In the genomic region with DNA sequence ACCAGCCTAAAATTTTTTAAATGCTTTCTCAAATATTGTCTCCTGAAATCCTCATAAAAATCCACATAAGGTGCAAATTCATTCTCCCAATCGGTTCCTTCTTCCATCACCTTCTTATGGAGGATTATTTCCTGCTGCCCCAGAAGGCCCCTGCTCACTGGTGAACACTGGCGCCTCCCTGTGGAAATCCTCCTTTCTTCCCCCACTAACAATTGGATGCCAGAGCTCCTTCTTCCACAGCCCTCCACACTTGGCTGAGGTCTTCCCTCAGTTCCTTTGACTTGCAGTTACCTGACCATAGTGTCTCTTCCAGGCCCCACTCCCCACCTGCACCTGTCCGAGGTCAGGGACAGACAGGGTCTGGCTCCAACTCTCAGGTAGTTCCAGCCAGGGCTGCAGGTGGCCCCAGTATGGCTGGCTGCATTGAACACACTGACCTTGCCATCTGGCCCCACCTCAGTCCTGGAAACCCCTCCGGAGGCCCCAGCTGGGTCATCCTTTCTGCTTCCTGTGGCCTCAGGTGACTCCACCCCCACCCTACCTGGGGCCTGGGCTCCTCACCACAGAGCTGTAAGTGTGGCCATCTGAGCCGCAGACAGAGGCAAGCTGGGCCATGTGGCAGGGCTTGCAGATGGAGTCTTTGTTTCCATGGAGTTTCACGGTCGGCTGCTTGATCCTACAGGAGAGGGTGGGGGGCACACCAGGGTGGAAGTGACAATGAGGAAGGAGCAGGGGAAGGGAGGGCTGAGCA, we compare ENCODE assay signal across 1 cellular context.
TF ChIP-seq lines count a peak whose summit lies in the region.

No MANE protein-coding gene starts in this region.

TF ChIP-seq in SK-N-SH treated with all-trans-retinoic acid at 6 μM for 48 hours, 23 proteins besides CTCF, POLR2A, EP300 and RAD21 (continued from another document):
- TF ChIP-seq, protein P1, sequence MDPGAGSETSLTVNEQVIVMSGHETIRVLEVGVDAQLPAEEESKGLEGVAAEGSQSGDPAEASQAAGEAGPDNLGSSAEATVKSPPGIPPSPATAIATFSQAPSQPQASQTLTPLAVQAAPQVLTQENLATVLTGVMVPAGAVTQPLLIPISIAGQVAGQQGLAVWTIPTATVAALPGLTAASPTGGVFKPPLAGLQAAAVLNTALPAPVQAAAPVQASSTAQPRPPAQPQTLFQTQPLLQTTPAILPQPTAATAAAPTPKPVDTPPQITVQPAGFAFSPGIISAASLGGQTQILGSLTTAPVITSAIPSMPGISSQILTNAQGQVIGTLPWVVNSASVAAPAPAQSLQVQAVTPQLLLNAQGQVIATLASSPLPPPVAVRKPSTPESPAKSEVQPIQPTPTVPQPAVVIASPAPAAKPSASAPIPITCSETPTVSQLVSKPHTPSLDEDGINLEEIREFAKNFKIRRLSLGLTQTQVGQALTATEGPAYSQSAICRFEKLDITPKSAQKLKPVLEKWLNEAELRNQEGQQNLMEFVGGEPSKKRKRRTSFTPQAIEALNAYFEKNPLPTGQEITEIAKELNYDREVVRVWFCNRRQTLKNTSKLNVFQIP (CRISPR knock-in tag; IDR thresholded peaks at IDR 0.05; ENCODE audit: borderline replicate concordance, low read depth) = no peak
- TF ChIP-seq ZFP3 (CRISPR knock-in tag; IDR thresholded peaks at IDR 0.05) (no peak), PPARA (CRISPR knock-in tag; IDR thresholded peaks at IDR 0.05; ENCODE audit: borderline replicate concordance) (no peak), TOX (CRISPR knock-in tag; IDR thresholded peaks at IDR 0.05; ENCODE audit: borderline replicate concordance) (no peak)
- TF ChIP-seq, protein P2, sequence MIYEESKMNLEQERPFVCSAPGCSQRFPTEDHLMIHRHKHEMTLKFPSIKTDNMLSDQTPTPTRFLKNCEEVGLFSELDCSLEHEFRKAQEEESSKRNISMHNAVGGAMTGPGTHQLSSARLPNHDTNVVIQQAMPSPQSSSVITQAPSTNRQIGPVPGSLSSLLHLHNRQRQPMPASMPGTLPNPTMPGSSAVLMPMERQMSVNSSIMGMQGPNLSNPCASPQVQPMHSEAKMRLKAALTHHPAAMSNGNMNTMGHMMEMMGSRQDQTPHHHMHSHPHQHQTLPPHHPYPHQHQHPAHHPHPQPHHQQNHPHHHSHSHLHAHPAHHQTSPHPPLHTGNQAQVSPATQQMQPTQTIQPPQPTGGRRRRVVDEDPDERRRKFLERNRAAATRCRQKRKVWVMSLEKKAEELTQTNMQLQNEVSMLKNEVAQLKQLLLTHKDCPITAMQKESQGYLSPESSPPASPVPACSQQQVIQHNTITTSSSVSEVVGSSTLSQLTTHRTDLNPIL (CRISPR knock-in tag; IDR thresholded peaks at IDR 0.05; ENCODE audit: low read depth) = no peak
